1 cellular context compared by ENCODE assay signal in the genomic region with DNA sequence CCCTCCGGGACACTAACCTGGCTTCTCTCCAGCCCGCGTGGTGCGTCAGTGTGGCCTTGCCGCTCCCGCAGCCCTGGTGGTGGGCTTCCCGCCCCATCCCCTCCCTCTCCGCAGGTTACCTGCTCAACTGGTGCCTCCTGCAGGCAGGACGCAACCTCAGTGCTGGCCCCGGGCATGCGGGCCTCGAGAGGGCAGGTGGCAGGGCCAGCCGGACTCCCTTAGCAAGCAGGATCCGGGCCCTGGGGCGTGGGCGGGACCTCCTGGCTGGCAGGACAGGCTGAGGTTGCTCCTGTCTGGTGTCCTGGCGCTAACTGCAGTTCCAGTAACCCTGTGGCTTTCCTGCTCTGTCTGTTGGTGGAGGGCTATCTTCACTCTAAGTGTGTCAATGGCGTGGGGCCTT.
TF ChIP-seq lines count a peak whose summit lies in the region.

No MANE protein-coding gene starts in this region.

TF ChIP-seq in GM23338, 12 proteins besides CTCF, POLR2A, EP300 and RAD21 (continued from another document):
- TF ChIP-seq EZH2phosphoT487 (IDR thresholded peaks at IDR 0.05; ENCODE audit: unreplicated experiment): no peak
TF ChIP-seq in GM23338: peak in this region for 0.
